8 cellular contexts compared by ENCODE assay signal in the genomic region with DNA sequence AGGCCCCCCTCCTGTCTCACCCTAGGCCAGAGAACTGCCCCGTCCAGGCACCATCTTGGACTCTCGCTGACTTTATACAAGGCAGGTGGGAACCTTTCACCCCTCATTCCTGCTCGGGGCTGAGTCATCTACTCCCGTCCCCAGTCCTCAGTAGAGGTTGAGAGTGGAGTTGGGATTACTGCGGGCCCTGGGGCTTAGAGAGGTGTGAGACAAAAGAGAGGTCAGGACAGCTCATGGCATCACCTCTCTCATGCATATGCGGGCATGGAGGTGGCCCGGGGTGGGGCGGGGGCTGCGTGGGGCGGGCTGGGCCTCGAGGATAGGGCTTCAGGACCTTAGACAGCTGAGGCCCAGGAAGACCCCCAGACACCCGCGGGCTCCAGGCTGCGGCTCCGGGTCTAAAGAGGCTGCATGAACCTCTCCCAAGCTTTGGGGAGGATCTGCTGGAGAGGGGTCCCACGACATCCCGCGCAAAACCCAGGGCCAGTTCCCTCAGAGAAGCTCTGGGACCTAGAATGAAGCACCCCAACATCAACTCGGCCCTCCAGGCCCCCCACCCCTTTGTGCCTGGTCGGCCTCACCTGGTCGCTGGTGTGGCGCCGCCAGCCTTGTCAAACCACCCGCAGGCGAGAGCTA. TPM values are rescaled to one million over a fixed set of nuclear protein-coding genes. Genes with fewer than 3 reads are reported as not detected.
DNase-seq lines count a peak whose midpoint lies in the region; ATAC-seq and TF ChIP-seq lines count a peak whose summit lies in the region.

No MANE protein-coding gene starts in this region.

- H3K36me3 Mint-ChIP-seq in progenitor cell of endocrine pancreas (ENCODE audit: insufficient read depth), result no peaks in the 10 kb centered on the region

- H2AFZ ChIP-seq in fibroblast of lung (ENCODE audit: low read length), result peak overlapping the region; percentile 60

- H3K9me3 ChIP-seq in Panc1 (ENCODE audit: control insufficient read depth, insufficient read depth, low read depth, low read length) (no peaks in the 10 kb centered on the region), fibroblast of lung (ENCODE audit: control insufficient read depth, insufficient read depth, low read depth, low read length) (no peaks in the 10 kb centered on the region)

- H3K4me1 ChIP-seq in Panc1 (ENCODE audit: control insufficient read depth, insufficient read depth, low read length), result peaks cover 20% of the 10 kb centered on the region
- H3K4me1 ChIP-seq in fibroblast of lung (ENCODE audit: control insufficient read depth, extremely low read depth, insufficient read depth, low read length), result peaks cover 10% of the 10 kb centered on the region

- peak overlapping the region; percentile 69 for H3K4me3 Mint-ChIP-seq in progenitor cell of endocrine pancreas (ENCODE audit: low read depth)

- CTCF ChIA-PET in Panc1 (lab: Charles Lee), result interaction anchor here (0.5 to 3.1 kb wide), 10 partner anchors 7 to 470 kb away, joined by 3 to 22 read pairs (median 5); no protein-coding TSS in a partner anchor

- H3K4me2 ChIP-seq in fibroblast of lung (ENCODE audit: extremely low read depth, insufficient read depth, low read length), result peak overlapping the region; percentile 81

- in situ Hi-C loops in Panc1 (cut with HindIII; ENCODE audit: low pct_unique_long_range_greater_than_20kb, low sequenced_read_pairs), result no loop called here

- no peak for TF ChIP-seq CTCF in Panc1 (IDR thresholded peaks at IDR 0.05)
- no peak for TF ChIP-seq CTCF in fibroblast of lung (conservative IDR thresholded peaks at IDR 0.05 in 1 of 2, IDR thresholded peaks at IDR 0.05 in 1 of 2; ENCODE audit: low read depth in 1 of 2, low read length in 2 of 2)
- TF ChIP-seq CTCF in progenitor cell of endocrine pancreas (IDR thresholded peaks at IDR 0.05; ENCODE audit: unreplicated experiment), result no peak

- no peak overlapping the region for H3K27ac Mint-ChIP-seq in progenitor cell of endocrine pancreas

- peaks cover 62% of the 10 kb centered on the region for H3K27me3 Mint-ChIP-seq in progenitor cell of endocrine pancreas

- H3K79me2 ChIP-seq in fibroblast of lung (ENCODE audit: control insufficient read depth, insufficient read depth, low read length), result peaks cover 23% of the 10 kb centered on the region

- H3K36me3 ChIP-seq in Panc1 (ENCODE audit: control insufficient read depth, insufficient read depth, low read length) (no peaks in the 10 kb centered on the region; the same call in 1 of the 2 replicates), fibroblast of lung (ENCODE audit: control insufficient read depth, insufficient read depth, low read length) (peaks cover 6% of the 10 kb centered on the region)

- peak; percentile 48 for DNase-seq in EL
- DNase-seq in Panc1 (ENCODE audit: low read depth, low spot score), result no peak
- no peak for DNase-seq in fibroblast of lung (ENCODE audit: low read depth in 2 of 2)
- DNase-seq in progenitor cell of endocrine pancreas (ENCODE audit: low spot score, unreplicated experiment), result no peak
- no peak for DNase-seq in stimulated activated naive CD4-positive, alpha-beta T cell (lab: John Stamatoyannopoulos, UW)
- DNase-seq in UCSD-AML1 (lab: John Stamatoyannopoulos, UW; ENCODE audit: unreplicated experiment), result no peak
- no peak for DNase-seq in DMS79 (lab: John Stamatoyannopoulos, UW)

- H3K4me3 ChIP-seq in Panc1 (ENCODE audit: low read depth in 2 of 2, low read length in 2 of 2) (peak overlapping the region; percentile 69 to 94), fibroblast of lung (replicated peaks in 1 of 4; ENCODE audit: control extremely low read depth in 1 of 4, insufficient read depth in 1 of 4, low read depth in 3 of 4, low read length in 4 of 4) (peak overlapping the region; percentile 51 to 87 (median 78))

- peaks cover 24% of the 10 kb centered on the region for H3K4me1 Mint-ChIP-seq in progenitor cell of endocrine pancreas (ENCODE audit: low read depth)

- H3K9ac ChIP-seq in fibroblast of lung (ENCODE audit: insufficient read depth, low read length), result peak overlapping the region; percentile 86

- no peaks in the 10 kb centered on the region for H4K20me1 ChIP-seq in fibroblast of lung (ENCODE audit: control insufficient read depth, extremely low read depth, insufficient read depth, low read length)

- no peak overlapping the region; the same call in 1 of the 2 replicates for H3K27ac ChIP-seq in Panc1 (ENCODE audit: low read length)
- H3K27ac ChIP-seq in fibroblast of lung (ENCODE audit: insufficient read depth, low read length), result peak overlapping the region; percentile 96

- no peaks in the 10 kb centered on the region for H3K27me3 ChIP-seq in Panc1 (ENCODE audit: control insufficient read depth, insufficient read depth, low read length)
- no peaks in the 10 kb centered on the region for H3K27me3 ChIP-seq in fibroblast of lung (ENCODE audit: control insufficient read depth, insufficient read depth, low read length)

- intact Hi-C loops in Panc1 (cut with micrococcal nuclease; ENCODE audit: unreplicated experiment), result no loop called here

- POLR2A ChIA-PET in Panc1 (lab: Charles Lee), result interaction anchor here (0.6 to 1.2 kb wide), 5 partner anchors 12 to 712 kb away, joined by 3 to 7 read pairs (median 4); no protein-coding TSS in a partner anchor

- ATAC-seq in Panc1 (no peak; the same call in 1 of the 2 replicates), GM18498 (IDR thresholded peaks at IDR 0.05; ENCODE audit: unreplicated experiment) (no peak)

- no peaks in the 10 kb centered on the region for H3K9me3 Mint-ChIP-seq in progenitor cell of endocrine pancreas (ENCODE audit: low read depth)

- BruUV-seq in Panc1 (replicated peaks; lab: Mats Ljungman, UMichigan), result no TSS peak

RNA-seq across cellular contexts. Expression of a gene that starts 0.3 kb away (rescaled TPM):
- 1.8 TPM for total RNA-seq in Panc1 (2021; ENCODE audit: unreplicated experiment)
- polyA plus RNA-seq in Panc1 (2012; ENCODE audit: insufficient read length), result 2.0 TPM
- total RNA-seq in fibroblast of lung, result 1.3 TPM in 2 replicates
- 0.42 and 0.50 TPM in 2 replicates for polyA plus RNA-seq in fibroblast of lung
- 1.0 and 1.4 TPM in 2 replicates for polyA plus RNA-seq in fibroblast of lung (2012)
- polyA minus RNA-seq in fibroblast of lung (ENCODE audit: low replicate concordance), result 0.08 TPM in 1 of 2 replicates, not detected in the other
- total RNA-seq in progenitor cell of endocrine pancreas, result 0.29 and 0.84 TPM in 2 replicates

RNA-seq across cellular contexts. Expression of a gene that starts 0.4 kb away (rescaled TPM):
- total RNA-seq in Panc1 (2021; ENCODE audit: unreplicated experiment), result 15.3 TPM
- 12.9 TPM for polyA plus RNA-seq in Panc1 (2012; ENCODE audit: insufficient read length)
- total RNA-seq in fibroblast of lung, result 39.3 and 55.0 TPM in 2 replicates
- 79.3 and 90.9 TPM in 2 replicates for polyA plus RNA-seq in fibroblast of lung
- polyA plus RNA-seq in fibroblast of lung (2012), result 48.7 and 51.3 TPM in 2 replicates
- 125 and 157 TPM in 2 replicates for polyA minus RNA-seq in fibroblast of lung (ENCODE audit: low replicate concordance)
- 4.4 and 6.1 TPM in 2 replicates for total RNA-seq in progenitor cell of endocrine pancreas

RNA-seq across cellular contexts. Expression of a gene that starts 31.0 kb away (rescaled TPM):
- total RNA-seq in Panc1 (2021; ENCODE audit: unreplicated experiment) (65.5 TPM), fibroblast of lung (120 and 129 TPM in 2 replicates), progenitor cell of endocrine pancreas (81.1 and 83.2 TPM in 2 replicates)
- polyA plus RNA-seq in Panc1 (2012; ENCODE audit: insufficient read length), result 97.7 TPM
- polyA plus RNA-seq in fibroblast of lung, result 33.2 and 34.7 TPM in 2 replicates
- 71.7 and 81.3 TPM in 2 replicates for polyA plus RNA-seq in fibroblast of lung (2012)
- polyA minus RNA-seq in fibroblast of lung (ENCODE audit: low replicate concordance), result 51.1 and 59.0 TPM in 2 replicates

RNA-seq across cellular contexts. Expression of a gene that starts 31.2 kb away (rescaled TPM):
- 21.2 TPM for total RNA-seq in Panc1 (2021; ENCODE audit: unreplicated experiment)
- polyA plus RNA-seq in Panc1 (2012; ENCODE audit: insufficient read length), result 17.5 TPM
- total RNA-seq in fibroblast of lung, result 14.4 and 19.8 TPM in 2 replicates
- polyA plus RNA-seq in fibroblast of lung, result 4.6 and 15.3 TPM in 2 replicates
- polyA plus RNA-seq in fibroblast of lung (2012), result 6.7 and 26.3 TPM in 2 replicates
- polyA minus RNA-seq in fibroblast of lung (ENCODE audit: low replicate concordance), result 17.1 and 35.7 TPM in 2 replicates
- 1.3 and 2.0 TPM in 2 replicates for total RNA-seq in progenitor cell of endocrine pancreas

RNA-seq across cellular contexts. Expression of a gene that starts 43.3 kb away (rescaled TPM):
- total RNA-seq in Panc1 (2021; ENCODE audit: unreplicated experiment) (30.5 TPM), fibroblast of lung (6.1 and 8.0 TPM in 2 replicates), progenitor cell of endocrine pancreas (12.8 and 13.3 TPM in 2 replicates)
- polyA plus RNA-seq in Panc1 (2012; ENCODE audit: insufficient read length), result 25.0 TPM
- 3.8 and 6.7 TPM in 2 replicates for polyA plus RNA-seq in fibroblast of lung
- 4.1 and 6.2 TPM in 2 replicates for polyA plus RNA-seq in fibroblast of lung (2012)
- polyA minus RNA-seq in fibroblast of lung (ENCODE audit: low replicate concordance), result 7.5 and 14.6 TPM in 2 replicates
